14 cellular contexts compared by ENCODE assay signal in the genomic region with DNA sequence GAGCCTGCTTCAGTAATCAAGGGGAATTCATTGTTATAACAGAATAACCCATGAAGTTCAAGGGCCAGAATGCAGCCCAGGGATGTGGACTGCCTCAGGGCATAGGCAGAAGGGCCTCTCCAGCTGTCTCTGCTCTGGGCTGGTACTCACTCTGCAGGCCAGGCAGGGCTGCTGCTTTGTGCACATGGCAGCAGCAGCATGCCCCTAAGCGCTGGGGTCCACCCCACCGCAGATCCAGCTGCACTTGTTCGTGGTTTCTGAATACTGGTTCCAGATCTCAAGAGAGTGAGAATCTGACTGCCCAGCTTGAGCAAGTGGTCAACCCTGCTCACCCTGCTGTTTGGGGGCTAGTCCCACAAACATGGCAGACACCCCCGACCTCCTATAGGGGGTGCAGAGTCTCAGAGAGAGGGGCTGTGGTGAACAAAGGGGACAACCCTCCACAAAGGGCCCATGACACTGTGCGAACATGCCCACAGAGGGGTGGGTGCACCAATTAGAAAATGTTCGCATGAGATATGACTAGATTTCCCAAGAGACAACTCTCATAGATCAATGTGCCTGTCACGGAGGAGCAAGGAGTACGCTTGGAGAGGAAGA.
DNase-seq lines count a peak whose midpoint lies in the region; ATAC-seq and TF ChIP-seq lines count a peak whose summit lies in the region.
"Had no signal": no experiment of that assay in that cellular context is flagged by ENCODE, and none has a peak within 500 bp of the region (broad histone marks: within the 10 kb centered on the region; RNA-seq: fewer than 3 reads in every experiment).

No MANE protein-coding gene starts in this region.

- no peak for TF ChIP-seq RAD21 in IMR-90 (IDR thresholded peaks at IDR 0.05; ENCODE audit: low read length)

- H2AFZ ChIP-seq in IMR-90 (replicated peaks; ENCODE audit: low read length, poor library complexity) (no peak overlapping the region), mesenchymal stem cell (ENCODE audit: low read depth, low read length) (no peak overlapping the region)
- H2AFZ ChIP-seq: GM23338 had no signal

- intact Hi-C loops in IMR-90 (cut with micrococcal nuclease) = loop anchor here (5.0 kb wide), 1 partner anchor 575 kb away; no protein-coding TSS in a partner anchor
- intact Hi-C loops in body of pancreas (cut with DNase I) = no loop called here

- no peak overlapping the region for H3K56ac ChIP-seq in IMR-90 (ENCODE audit: extremely low read depth, insufficient read depth, low read length)

- peak; percentile 27 for DNase-seq in IMR-90
- DNase-seq in body of pancreas = no peak
- DNase-seq in mesenchymal stem cell = peak; percentile 23
- no peak for DNase-seq in KG1 (lab: John Stamatoyannopoulos, UW)
- no peak for DNase-seq in G401 (ENCODE audit: low spot score)
- no peak for DNase-seq in iPS-NIHi7 (ENCODE audit: extremely low spot score)
- DNase-seq in superior temporal gyrus (ENCODE audit: extremely low spot score) = no peak
- DNase-seq: activated CD4-positive, alpha-beta memory T cell treated with anti-CD3 and anti-CD28 coated beads for 36 hours; DND-41; lower lobe of right lung; stimulated activated CD4-positive, alpha-beta T cell treated with anti-CD3 and anti-CD28 coated beads, Interleukin-4, amount 100 ng/mL, for 4 hours had no signal

- H3K4ac ChIP-seq in IMR-90 (ENCODE audit: low read depth, low read length) = no peak overlapping the region
- H3K4ac ChIP-seq in mesenchymal stem cell (ENCODE audit: low read depth in 1 of 2, low read length in 2 of 2) = no peak overlapping the region

- H3K9ac ChIP-seq in BLaER1 treated with 17β-estradiol and CSF1 and Interleukin-3, amounts not matched to agents 10 nM and 100 nM = no peak overlapping the region
- no peak overlapping the region for H3K9ac ChIP-seq in IMR-90 (ENCODE audit: low read depth, low read length)
- peak overlapping the region; percentile 8 for H3K9ac ChIP-seq in mesenchymal stem cell (ENCODE audit: low read length)

- peaks cover 9% of the 10 kb centered on the region for H3K9me1 ChIP-seq in IMR-90 (ENCODE audit: insufficient read depth, low read length)

- H4K5ac ChIP-seq in IMR-90 (ENCODE audit: low read depth, low read length) = no peak overlapping the region

- no peaks in the 10 kb centered on the region for H3K27me3 ChIP-seq in BLaER1 treated with 17β-estradiol and CSF1 and Interleukin-3, amounts not matched to agents 10 nM and 100 nM
- no peaks in the 10 kb centered on the region for H3K27me3 ChIP-seq in IMR-90 (ENCODE audit: control insufficient read depth, insufficient read depth, low read length)
- no peaks in the 10 kb centered on the region for H3K27me3 ChIP-seq in body of pancreas
- no peaks in the 10 kb centered on the region for H3K27me3 ChIP-seq in mesenchymal stem cell (ENCODE audit: control insufficient read depth in 1 of 2, insufficient read depth in 1 of 2, low read length in 2 of 2)

- H3K4me1 ChIP-seq in BLaER1 treated with 17β-estradiol and CSF1 and Interleukin-3, amounts not matched to agents 10 nM and 100 nM = peaks cover 14 to 38% (median 26%) of the 10 kb centered on the region in 10 experiments
- peaks cover 10% of the 10 kb centered on the region for H3K4me1 ChIP-seq in IMR-90 (ENCODE audit: control insufficient read depth, insufficient read depth, low read length)
- H3K4me1 ChIP-seq in body of pancreas = peaks cover 19% of the 10 kb centered on the region
- peaks cover 11% of the 10 kb centered on the region for H3K4me1 ChIP-seq in mesenchymal stem cell (ENCODE audit: control insufficient read depth, insufficient read depth, low read depth, low read length)
- H3K4me1 ChIP-seq: lower lobe of right lung had no signal

- H3K18ac ChIP-seq in IMR-90 (ENCODE audit: low read depth, low read length) (no peak overlapping the region), mesenchymal stem cell (ENCODE audit: low read depth in 1 of 2, low read length in 2 of 2) (peak overlapping the region in 1 of 2 experiments; percentile 42)

- no peak overlapping the region for H3K14ac ChIP-seq in IMR-90 (replicated peaks; ENCODE audit: low read depth, low read length)
- H3K14ac ChIP-seq in mesenchymal stem cell (ENCODE audit: low read length in 2 of 2) = no peak overlapping the region

- H2BK5ac ChIP-seq in IMR-90 (ENCODE audit: low read depth, low read length, poor library complexity, severe bottlenecking) = no peak overlapping the region
- H2BK5ac ChIP-seq in mesenchymal stem cell (ENCODE audit: low read depth, low read length, poor library complexity, severe bottlenecking) = no peak overlapping the region

- H4K8ac ChIP-seq in IMR-90 (ENCODE audit: low read depth in 2 of 2, low read length in 2 of 2) (peak overlapping the region in 1 of 2 experiments; percentile 67; a peak in 2 of 4 replicates), mesenchymal stem cell (ENCODE audit: low read length) (no peak overlapping the region)

- peaks cover 0 to 8% (median 0%) of the 10 kb centered on the region in 11 experiments; a peak in 1 of 22 replicates for H4K20me1 ChIP-seq in BLaER1 treated with 17β-estradiol and CSF1 and Interleukin-3, amounts not matched to agents 10 nM and 100 nM
- no peaks in the 10 kb centered on the region; the same call in 1 of the 2 replicates for H4K20me1 ChIP-seq in IMR-90 (ENCODE audit: insufficient read depth, low read length)

- H3K79me1 ChIP-seq in IMR-90 (ENCODE audit: low read depth in 1 of 2, low read length in 2 of 2) (no peaks in the 10 kb centered on the region), mesenchymal stem cell (replicated peaks; ENCODE audit: low read length, poor library complexity, severe bottlenecking) (no peaks in the 10 kb centered on the region)

- no peak overlapping the region for H4K91ac ChIP-seq in IMR-90 (ENCODE audit: insufficient read depth, low read depth, low read length)
- H4K91ac ChIP-seq in mesenchymal stem cell (ENCODE audit: low read length) = peak overlapping the region; percentile 77

- BruUV-seq in IMR-90 (replicated peaks; lab: Mats Ljungman, UMichigan) = no TSS peak

- no peak overlapping the region for H2BK15ac ChIP-seq in IMR-90 (ENCODE audit: low read depth, low read length)
- no peak overlapping the region for H2BK15ac ChIP-seq in mesenchymal stem cell (ENCODE audit: low read depth, poor library complexity, severe bottlenecking)

- dilution Hi-C loops in IMR-90 (cut with HindIII; ENCODE audit: low sequenced_read_pairs, unreplicated experiment) = no loop called here

- TF ChIP-seq POLR2A in IMR-90 (IDR thresholded peaks at IDR 0.05; ENCODE audit: low read depth, low read length) (no peak), body of pancreas (IDR thresholded peaks at IDR 0.05) (no peak)

- WGBS in IMR-90 (ENCODE audit: extremely low coverage in 2 of 2, insufficient read length in 1 of 2), 2 experiments = no CpG with 5 or more reads among the region's 8 CpGs
- 60 to 63% methylated on average over 4 to 8 of the region's 8 CpGs for WGBS in body of pancreas, 2 donors
- 98% methylated on average over 8 of the region's 8 CpGs for WGBS in mesenchymal stem cell

- H2AK9ac ChIP-seq in IMR-90 (replicated peaks; ENCODE audit: low read depth, low read length, poor library complexity) = peak overlapping the region; percentile 23

- H3K23ac ChIP-seq in IMR-90 (ENCODE audit: low read depth, low read length) (no peak overlapping the region), mesenchymal stem cell (ENCODE audit: low read length in 2 of 2) (peak overlapping the region in 1 of 2 experiments; percentile 24)

- H2BK20ac ChIP-seq in IMR-90 (ENCODE audit: low read depth, low read length) = no peak overlapping the region

- CTCF ChIA-PET in IMR-90 (lab: Yijun Ruan, JAX) = interaction anchor here (0.5 to 1.4 kb wide), 3 partner anchors 78 to 1132 kb away, joined by 3 to 6 read pairs (median 4); no protein-coding TSS in a partner anchor

- POLR2A ChIA-PET in IMR-90 (lab: Charles Lee; ENCODE audit: unreplicated experiment) = no interaction called here

- H2AK5ac ChIP-seq in IMR-90 (ENCODE audit: low read depth, low read length) (no peak overlapping the region), mesenchymal stem cell (ENCODE audit: low read length, severe bottlenecking) (no peak overlapping the region)

- no peak overlapping the region for H3K4me3 ChIP-seq in BLaER1 treated with 17β-estradiol and CSF1 and Interleukin-3, amounts not matched to agents 10 nM and 100 nM
- H3K4me3 ChIP-seq in IMR-90 (ENCODE audit: insufficient read depth, low read depth, low read length) (no peak overlapping the region), body of pancreas (no peak overlapping the region), mesenchymal stem cell (ENCODE audit: insufficient read depth in 1 of 2, low read depth in 1 of 2, low read length in 2 of 2) (no peak overlapping the region)
- H3K4me3 ChIP-seq: GM23338, lower lobe of right lung had no signal

- peak overlapping the region in 1 of 2 experiments; percentile 74 for H2BK12ac ChIP-seq in mesenchymal stem cell (ENCODE audit: low read length in 2 of 2)

- H3K36me3 ChIP-seq in BLaER1 treated with 17β-estradiol and CSF1 and Interleukin-3, amounts not matched to agents 10 nM and 100 nM = peaks cover 0 to 61% (median 5%) of the 10 kb centered on the region in 11 experiments; a peak in 9 of 22 replicates
- peaks cover 6% of the 10 kb centered on the region for H3K36me3 ChIP-seq in IMR-90 (ENCODE audit: control insufficient read depth, insufficient read depth, low read length)
- no peaks in the 10 kb centered on the region for H3K36me3 ChIP-seq in body of pancreas (replicated peaks in 1 of 2; ENCODE audit: insufficient read depth in 1 of 2, low read depth in 2 of 2)
- H3K36me3 ChIP-seq in mesenchymal stem cell (ENCODE audit: control insufficient read depth in 1 of 2, insufficient read depth in 2 of 2, low read depth in 1 of 2, low read length in 2 of 2) = peaks cover 18 to 43% of the 10 kb centered on the region in 2 experiments

- H3K9me3 ChIP-seq in BLaER1 treated with 17β-estradiol and CSF1 and Interleukin-3, amounts not matched to agents 10 nM and 100 nM (replicated peaks in 1 of 11) = peaks cover 14 to 18% (median 15%) of the 10 kb centered on the region in 11 experiments
- H3K9me3 ChIP-seq in IMR-90 (ENCODE audit: control insufficient read depth, insufficient read depth, low read length) (no peaks in the 10 kb centered on the region; the same call in 1 of the 2 replicates), body of pancreas (no peaks in the 10 kb centered on the region), mesenchymal stem cell (ENCODE audit: control insufficient read depth, low read length) (no peaks in the 10 kb centered on the region)

- in situ Hi-C loops in IMR-90 (cut with MboI; ENCODE audit: low sequenced_read_pairs) = loop anchor here (25.0 kb wide), 1 partner anchor 585 kb away; no protein-coding TSS in a partner anchor
- in situ Hi-C loops in G401 (cut with HindIII; ENCODE audit: low sequenced_read_pairs) = no loop called here

- peak overlapping the region in 2 of 11 experiments; percentile 3 to 7; a peak in 1 of 22 replicates for H3K27ac ChIP-seq in BLaER1 treated with 17β-estradiol and CSF1 and Interleukin-3, amounts not matched to agents 10 nM and 100 nM
- H3K27ac ChIP-seq in IMR-90 (ENCODE audit: insufficient read depth, low read length) = no peak overlapping the region
- peak overlapping the region; percentile 66 to 89 (median 80) for H3K27ac ChIP-seq in body of pancreas
- H3K27ac ChIP-seq in mesenchymal stem cell (ENCODE audit: low read length, poor library complexity, severe bottlenecking) = peak overlapping the region; percentile 31
- H3K27ac ChIP-seq: lower lobe of right lung had no signal

- no peak overlapping the region for H2BK120ac ChIP-seq in IMR-90 (ENCODE audit: low read depth, low read length)
- H2BK120ac ChIP-seq in mesenchymal stem cell (ENCODE audit: low read depth, low read length) = no peak overlapping the region

- TF ChIP-seq CTCF in IMR-90 (conservative IDR thresholded peaks at IDR 0.05; ENCODE audit: low read depth, low read length) (no peak), body of pancreas (IDR thresholded peaks at IDR 0.05) (no peak)

- H3K4me2 ChIP-seq in BLaER1 treated with 17β-estradiol and CSF1 and Interleukin-3, amounts not matched to agents 10 nM and 100 nM = peak overlapping the region; percentile 43 to 76 (median 64); a peak in 20 of 22 replicates
- no peak overlapping the region for H3K4me2 ChIP-seq in IMR-90 (ENCODE audit: low read depth, low read length)
- H3K4me2 ChIP-seq in mesenchymal stem cell (ENCODE audit: low read length, poor library complexity, severe bottlenecking) = no peak overlapping the region
- H3K4me2 ChIP-seq: GM23338 had no signal

- ATAC-seq in IMR-90 (ENCODE audit: low read depth) (peak; percentile 22), body of pancreas (no peak)
- ATAC-seq: SK-N-SH treated with all-trans-retinoic acid at 6 μM for 48 hours had no signal

Comparison
In these comparisons a context has a peak if more than half of its experiments do, and no peak if none do; other contexts are left out.
1. H3K4me2 ChIP-seq: peak in BLaER1 treated with 17β-estradiol and CSF1 and Interleukin-3, amounts not matched to agents 10 nM and 100 nM (11 of 11); none in IMR-90 (single experiment) and mesenchymal stem cell (single experiment).
2. DNase-seq: peak in IMR-90 (single experiment) and mesenchymal stem cell (single experiment); none in body of pancreas (0 of 4), KG1 (single experiment), G401 (single experiment), iPS-NIHi7 (single experiment) and superior temporal gyrus (single experiment).